In genomic region chr7:50646069-50646468, GRCh38 we compare ENCODE assay signal across 29 cellular contexts.
"Had no signal": no experiment of that assay in that cellular context is flagged by ENCODE, and none has a peak within 500 bp of the region (broad histone marks: within the 10 kb centered on the region; RNA-seq: fewer than 3 reads in every experiment).

No MANE protein-coding gene starts in this region.

- H3K9me3 ChIP-seq: colonic mucosa, esophagus muscularis mucosa, heart right ventricle, left lung, prostate gland, sigmoid colon, spleen, suprapubic skin, transverse colon, vagina had no signal

- H3K4me1 ChIP-seq: colonic mucosa, left lung, prostate gland, suprapubic skin, transverse colon, vagina had no signal

- H3K27me3 ChIP-seq: colonic mucosa, esophagus muscularis mucosa, foreskin keratinocyte, heart right ventricle, left lung, sigmoid colon, spleen, suprapubic skin, transverse colon, vagina had no signal

- FAIRE-seq: endothelial cell of umbilical vein, islet of Langerhans had no signal

- H3K27ac ChIP-seq: colonic mucosa, esophagus muscularis mucosa, foreskin keratinocyte, heart right ventricle, left lung, prostate gland, sigmoid colon, skin epidermis, spleen, suprapubic skin, transverse colon, vagina had no signal

- H3K36me3 ChIP-seq: colonic mucosa, prostate gland, sigmoid colon, suprapubic skin, transverse colon, vagina had no signal

- H3K4me3 ChIP-seq: colonic mucosa, esophagus muscularis mucosa, heart right ventricle, left lung, prostate gland, sigmoid colon, skin epidermis, spleen, suprapubic skin, transverse colon, vagina had no signal

- DNase-seq: colonic mucosa; dermis blood vessel endothelial cell; effector memory CD4-positive, alpha-beta T cell; foreskin keratinocyte; glutamatergic neuron; heart right ventricle; hippocampal formation; left cardiac atrium; left lung; mammary epithelial cell; mesendoderm; midbrain; naive thymus-derived CD4-positive, alpha-beta T cell; nucleus accumbens; right cardiac atrium; sigmoid colon; spleen; stimulated activated CD4-positive, alpha-beta T cell treated with anti-CD3 and anti-CD28 coated beads, Interleukin-2, amount 100 ng/mL, for 48 hours; stimulated activated CD8-positive, alpha-beta memory T cell treated with anti-CD3 and anti-CD28 coated beads, Interleukin-4, amount 100 ng/mL, for 48 hours; stimulated activated naive CD4-positive, alpha-beta T cell; stimulated activated naive CD8-positive, alpha-beta T cell treated with anti-CD3 and anti-CD28 coated beads, Interleukin-15, amount 100 ng/mL, for 72 hours; transverse colon had no signal

- ATAC-seq: foreskin keratinocyte; heart right ventricle; left cardiac atrium; left lung; naive thymus-derived CD4-positive, alpha-beta T cell; right cardiac atrium; stimulated activated naive CD8-positive, alpha-beta T cell treated with anti-CD3 and anti-CD28 coated beads, Interleukin-15, amount 100 ng/mL, for 72 hours had no signal
